In genomic region chr3:18030371-18030870, GRCh38 we compare ENCODE assay signal across 22 cellular contexts.
DNase-seq lines count a peak whose midpoint lies in the region; TF ChIP-seq lines count a peak whose summit lies in the region.
"Had no signal": no experiment of that assay in that cellular context is flagged by ENCODE, and none has a peak within 500 bp of the region (broad histone marks: within the 10 kb centered on the region; RNA-seq: fewer than 3 reads in every experiment).

No MANE protein-coding gene starts in this region.

- no peaks in the 10 kb centered on the region for H3K27me3 ChIP-seq in WERI-Rb-1 (ENCODE audit: insufficient read depth, low read depth, severe bottlenecking)
- H3K27me3 ChIP-seq in SJCRH30, result no peaks in the 10 kb centered on the region
- H3K27me3 ChIP-seq: BE2C; BLaER1 treated with 17β-estradiol and CSF1 and Interleukin-3, amounts not matched to agents 10 nM and 100 nM had no signal

- H3K36me3 ChIP-seq in KOPT-K1 (ENCODE audit: insufficient read depth, low read length), result peaks cover 41% of the 10 kb centered on the region
- no peaks in the 10 kb centered on the region for H3K36me3 ChIP-seq in WERI-Rb-1
- no peaks in the 10 kb centered on the region for H3K36me3 ChIP-seq in SJCRH30
- H3K36me3 ChIP-seq: BE2C; BLaER1 treated with 17β-estradiol and CSF1 and Interleukin-3, amounts not matched to agents 10 nM and 100 nM had no signal

- H3K4me1 ChIP-seq in SJCRH30, result no peaks in the 10 kb centered on the region
- H3K4me1 ChIP-seq: A549, BE2C had no signal

- DNase-seq in ELF-1 (ENCODE audit: low read depth, low spot score), result peak; percentile 10
- DNase-seq in NCI-H69 (lab: John Stamatoyannopoulos, UW), result peak; percentile 84
- peak; percentile 87 for DNase-seq in WERI-Rb-1
- DNase-seq in NAMALWA (ENCODE audit: low spot score), result no peak
- DNase-seq in NCI-H1105 treated with DMSO at 0.1 percent for 48 hours (lab: John Stamatoyannopoulos, UW), result no peak
- no peak for DNase-seq in SJCRH30
- DNase-seq: 8988T; ACHN; AML-193; BE2C; CD4-positive, alpha-beta T cell; CD8-positive, alpha-beta memory T cell; DMS 273 treated with DMSO at 0.1 percent for 48 hours; DMS79; EL; GF-D8; H9; HFFc6 had no signal

- H3K27ac ChIP-seq in KOPT-K1 (ENCODE audit: low read depth, low read length, poor library complexity, severe bottlenecking) (peak overlapping the region; percentile 32), WERI-Rb-1 (no peak overlapping the region), SJCRH30 (no peak overlapping the region)
- H3K27ac ChIP-seq: A549; BLaER1 treated with 17β-estradiol and CSF1 and Interleukin-3, amounts not matched to agents 10 nM and 100 nM had no signal

- H3K9me3 ChIP-seq in KOPT-K1 (ENCODE audit: insufficient read depth, low read length, poor library complexity, severe bottlenecking) (no peaks in the 10 kb centered on the region), WERI-Rb-1 (ENCODE audit: severe bottlenecking) (no peaks in the 10 kb centered on the region), SJCRH30 (replicated peaks) (no peaks in the 10 kb centered on the region)
- H3K9me3 ChIP-seq: A549, BE2C had no signal

- H3K4me3 ChIP-seq in WERI-Rb-1 (ENCODE audit: low read depth, low read length) (no peak overlapping the region), SJCRH30 (no peak overlapping the region)
- H3K4me3 ChIP-seq: A549; BLaER1 treated with 17β-estradiol and CSF1 and Interleukin-3, amounts not matched to agents 10 nM and 100 nM; GM23338 had no signal

- no peak for TF ChIP-seq CTCF in WERI-Rb-1 (IDR thresholded peaks at IDR 0.05; ENCODE audit: low read depth, low read length)

Comparison
In these comparisons a context has a peak if more than half of its experiments do, and no peak if none do; other contexts are left out.
1. DNase-seq: peak in ELF-1 (single experiment), NCI-H69 (single experiment) and WERI-Rb-1 (single experiment); none in NAMALWA (single experiment), NCI-H1105 treated with DMSO at 0.1 percent for 48 hours (single experiment) and SJCRH30 (0 of 2).